ENCODE assay signal across 18 cellular contexts in the genomic region with DNA sequence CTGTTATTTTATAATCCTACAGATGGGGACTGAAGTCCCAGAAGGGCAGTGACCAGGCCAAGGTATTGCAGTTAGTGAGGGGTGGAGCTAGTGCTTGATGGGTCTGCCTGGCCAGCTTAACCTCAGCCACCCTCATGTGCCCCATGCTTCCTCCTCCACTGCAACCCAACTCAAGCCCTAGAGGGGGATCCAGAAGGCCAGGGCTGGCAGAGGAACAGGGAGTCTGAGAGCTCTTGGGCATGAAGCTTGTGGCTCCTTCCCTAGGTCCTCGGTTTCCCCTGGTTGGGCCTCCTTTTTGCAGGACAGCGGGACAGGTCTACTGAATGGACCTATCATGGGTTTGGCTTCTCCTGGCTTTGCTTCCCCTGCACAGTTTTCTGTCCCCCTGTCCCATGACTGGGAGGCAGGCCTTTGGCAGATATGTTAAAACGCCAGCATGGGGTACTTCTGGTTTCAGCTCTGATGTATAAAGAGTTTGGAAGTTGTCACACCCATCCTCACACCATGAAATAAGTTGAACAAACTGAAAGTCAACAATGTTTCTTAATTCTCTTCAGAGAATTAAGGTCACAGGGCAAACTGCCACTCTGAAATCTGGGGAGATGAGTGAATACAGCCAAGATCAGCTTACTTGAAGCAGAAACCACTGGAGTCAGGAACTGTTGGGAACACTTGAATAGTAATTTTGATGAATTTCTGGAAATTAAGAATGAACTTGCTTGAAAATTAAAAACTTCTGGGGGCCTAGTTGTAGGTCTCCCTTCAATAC.
A peak's percentile ranks its signal among the peaks of the same experiment; 100 is the strongest.
DNase-seq lines count a peak whose midpoint lies in the region; ATAC-seq, FAIRE-seq and TF ChIP-seq lines count a peak whose summit lies in the region.
"Had no signal": no experiment of that assay in that cellular context is flagged by ENCODE, and none has a peak within 500 bp of the region (broad histone marks: within the 10 kb centered on the region; RNA-seq: fewer than 3 reads in every experiment).

No MANE protein-coding gene starts in this region.

- no peak overlapping the region for H3K9ac ChIP-seq in H1 (replicated peaks in 1 of 4; ENCODE audit: extremely low read depth in 1 of 4, low read depth in 3 of 4, low read length in 3 of 4)
- peak overlapping the region; percentile 6 for H3K9ac ChIP-seq in rectal smooth muscle tissue (ENCODE audit: low read length)

- no peak overlapping the region for H4K91ac ChIP-seq in H1 (replicated peaks; ENCODE audit: insufficient read length, low read length)

- CTCF ChIA-PET in H1 (lab: Charles Lee; ENCODE audit: partially characterized antibody): interaction anchor here (0.8 to 2.8 kb wide), 6 partner anchors 9 to 205 kb away, joined by 3 to 11 read pairs (median 4); no protein-coding TSS in a partner anchor
- CTCF ChIA-PET in CD8-positive, alpha-beta memory T cell (lab: Charles Lee): no interaction called here

- no peaks in the 10 kb centered on the region for H4K20me1 ChIP-seq in H1 (replicated peaks in 1 of 2; ENCODE audit: control insufficient read depth in 1 of 2, insufficient read depth in 2 of 2, low read length in 2 of 2)

- H3K4me1 Mint-ChIP-seq in CD8-positive, alpha-beta memory T cell: no peaks in the 10 kb centered on the region

- H3K4me3 Mint-ChIP-seq in CD8-positive, alpha-beta memory T cell: no peak overlapping the region

- no peak overlapping the region for H2BK12ac ChIP-seq in H1 (ENCODE audit: low read depth, low read length)

- no peak overlapping the region for H2AFZ ChIP-seq in ACC112 (ENCODE audit: low read length, unreplicated experiment)
- no peak overlapping the region for H2AFZ ChIP-seq in H1 (ENCODE audit: low read length)

- H3K23me2 ChIP-seq in H1 (ENCODE audit: low read depth, low read length): no peaks in the 10 kb centered on the region

- H3K27ac Mint-ChIP-seq in CD8-positive, alpha-beta memory T cell: no peak overlapping the region

- no peak overlapping the region for H2BK120ac ChIP-seq in H1 (replicated peaks; ENCODE audit: low read depth, low read length)

- 0 out of 2 replicates have a peak overlapping the region, but pooled peaks have one; percentile 29 for H2AK5ac ChIP-seq in H1 (ENCODE audit: low read depth, low read length)

- 0 out of 2 replicates have a peak overlapping the region, but pooled peaks have one; percentile 13 for H2BK15ac ChIP-seq in H1 (ENCODE audit: low read length)

- FAIRE-seq in H1 (lab: Jason Lieb, UNC): no peak
- FAIRE-seq: HepG2 had no signal

- peak overlapping the region; percentile 21; the same call in 1 of the 2 replicates for H3K27ac ChIP-seq in ACC112 (ENCODE audit: low read depth, low read length)
- no peak overlapping the region for H3K27ac ChIP-seq in H1 (ENCODE audit: low read depth, low read length)
- H3K27ac ChIP-seq in rectal smooth muscle tissue (ENCODE audit: low read depth, low read length): no peak overlapping the region
- H3K27ac ChIP-seq in CD8-positive, alpha-beta memory T cell (ENCODE audit: low read depth, low read length): no peak overlapping the region
- H3K27ac ChIP-seq: C4-2B had no signal

- no peaks in the 10 kb centered on the region for H3K79me1 ChIP-seq in H1 (ENCODE audit: low read depth, low read length)

- ATAC-seq in HG02623 (IDR thresholded peaks at IDR 0.05; ENCODE audit: unreplicated experiment): no peak
- ATAC-seq: HepG2 had no signal

- H3K18ac ChIP-seq in H1 (ENCODE audit: extremely low read depth, low read length): no peak overlapping the region

- H3K14ac ChIP-seq in H1 (ENCODE audit: insufficient read length): no peak overlapping the region

- TF ChIP-seq POLR2A in H1 (IDR thresholded peaks at IDR 0.05; ENCODE audit: control extremely low read depth in 1 of 2, low read depth in 2 of 2, low read length in 2 of 2): no peak

- H3K27me3 ChIP-seq in ACC112 (ENCODE audit: insufficient read depth, low read length): no peaks in the 10 kb centered on the region
- peaks cover 0 to 2% (median 0%) of the 10 kb centered on the region in 4 experiments; a peak in 1 of 7 replicates for H3K27me3 ChIP-seq in H1 (replicated peaks in 1 of 4; ENCODE audit: control insufficient read depth in 3 of 4, extremely low read depth in 1 of 4, insufficient read depth in 3 of 4, low read length in 3 of 4)
- no peaks in the 10 kb centered on the region for H3K27me3 ChIP-seq in rectal smooth muscle tissue (ENCODE audit: control insufficient read depth, insufficient read depth, low read length)
- H3K27me3 ChIP-seq in CD8-positive, alpha-beta memory T cell (ENCODE audit: insufficient read depth, low read length, poor library complexity, severe bottlenecking): no peaks in the 10 kb centered on the region

- H3K4me1 ChIP-seq in ACC112 (ENCODE audit: control insufficient read depth, insufficient read depth, low read length, unreplicated experiment) (peaks cover 44% of the 10 kb centered on the region), H1 (replicated peaks in 1 of 4; ENCODE audit: control insufficient read depth in 3 of 4, insufficient read depth in 4 of 4, low read length in 3 of 4) (peaks cover 0 to 9% (median 7%) of the 10 kb centered on the region in 4 experiments; a peak in 5 of 7 replicates), rectal smooth muscle tissue (ENCODE audit: control insufficient read depth, insufficient read depth, low read length) (peaks cover 19% of the 10 kb centered on the region)
- H3K4me1 ChIP-seq in CD8-positive, alpha-beta memory T cell (ENCODE audit: insufficient read depth, low read length): no peaks in the 10 kb centered on the region

- H3K23ac ChIP-seq in H1 (ENCODE audit: insufficient read length): no peak overlapping the region

- H3K4ac ChIP-seq in H1 (replicated peaks; ENCODE audit: insufficient read length, low read depth, low read length): no peak overlapping the region

- TF ChIP-seq RAD21 in H1 (IDR thresholded peaks at IDR 0.05 in 1 of 2, conservative IDR thresholded peaks at IDR 0.05 in 1 of 2; ENCODE audit: low read depth in 2 of 2, low read length in 2 of 2): no peak

- H4K8ac ChIP-seq in H1 (ENCODE audit: extremely low read depth, insufficient read depth, low read length): no peak overlapping the region

- DNase-seq in H1 (ENCODE audit: low read depth in 1 of 2, low spot score in 2 of 2): no peak
- DNase-seq in mesenteric fat pad (ENCODE audit: low spot score): peak; percentile 43
- no peak for DNase-seq in stimulated activated CD4-positive, alpha-beta T cell treated with anti-CD3 and anti-CD28 coated beads, Interleukin-4, amount 100 ng/mL, for 4 hours
- DNase-seq in CD8-positive, alpha-beta memory T cell: no peak
- DNase-seq in NCI-H2029 (lab: John Stamatoyannopoulos, UW): no peak
- DNase-seq: 8988T, COR-L47, DMS53, Kasumi-1, NCI-H1105 treated with DMSO at 0.1 percent for 48 hours, NCI-H1930, NCI-H510A treated with DMSO at 0.1 percent for 48 hours had no signal

- no peak for TF ChIP-seq CTCF in H1 (IDR thresholded peaks at IDR 0.05; ENCODE audit: control extremely low read depth in 1 of 3, insufficient read depth in 1 of 3, low read depth in 1 of 3, low read length in 3 of 3)

- 0 out of 2 replicates have a peak, but pooled peaks cover 4% of the 10 kb centered on the region for H3K36me3 ChIP-seq in ACC112 (ENCODE audit: insufficient read depth, low read length)
- H3K36me3 ChIP-seq in H1 (ENCODE audit: control insufficient read depth in 2 of 4, insufficient read depth in 4 of 4, low read length in 3 of 4): no peaks in the 10 kb centered on the region
- no peaks in the 10 kb centered on the region for H3K36me3 ChIP-seq in rectal smooth muscle tissue (ENCODE audit: control insufficient read depth, insufficient read depth, low read length)
- no peaks in the 10 kb centered on the region for H3K36me3 ChIP-seq in CD8-positive, alpha-beta memory T cell (ENCODE audit: insufficient read depth, low read length)
- H3K36me3 ChIP-seq: HAP-1 had no signal

- H3K4me3 ChIP-seq in ACC112 (ENCODE audit: low read depth, low read length): no peak overlapping the region
- H3K4me3 ChIP-seq in H1 (ENCODE audit: extremely low read depth in 1 of 4, insufficient read depth in 2 of 4, low read depth in 3 of 4, low read length in 4 of 4): no peak overlapping the region
- H3K4me3 ChIP-seq in rectal smooth muscle tissue (ENCODE audit: low read length): no peak overlapping the region
- H3K4me3 ChIP-seq in CD8-positive, alpha-beta memory T cell (ENCODE audit: low read length): no peak overlapping the region
- H3K4me3 ChIP-seq: HAP-1 had no signal

- H3K36me3 Mint-ChIP-seq in CD8-positive, alpha-beta memory T cell: no peaks in the 10 kb centered on the region

- no peak overlapping the region for H3K4me2 ChIP-seq in H1 (ENCODE audit: insufficient read depth in 1 of 2, low read depth in 2 of 2, low read length in 2 of 2)

- no peak overlapping the region for H2BK20ac ChIP-seq in H1 (ENCODE audit: low read length)

- no peak overlapping the region for H4K5ac ChIP-seq in H1 (ENCODE audit: insufficient read length, low read depth, low read length)

- no peak overlapping the region for H2BK5ac ChIP-seq in H1 (ENCODE audit: low read depth, low read length)

- H3K56ac ChIP-seq in H1 (replicated peaks; ENCODE audit: insufficient read length, low read depth, low read length): no peak overlapping the region

- TF ChIP-seq EP300 in H1 (IDR thresholded peaks at IDR 0.05; ENCODE audit: borderline replicate concordance in 1 of 2, low read depth in 2 of 2, low read length in 2 of 2): no peak

- 88% methylated on average over 3 of the region's 3 CpGs; no CpG with 5 or more reads in 1 of the 2 experiments for WGBS in H1 (ENCODE audit: extremely low coverage in 1 of 2, insufficient coverage in 1 of 2, insufficient read length in 1 of 2, insufficient replicate concordance in 2 of 2, low coverage in 1 of 2, low lambda C conversion rate in 2 of 2, missing lambda C conversion rate in 1 of 2), 2 experiments

- H3K9me3 Mint-ChIP-seq in CD8-positive, alpha-beta memory T cell: no peaks in the 10 kb centered on the region

- H3K79me2 ChIP-seq in ACC112 (ENCODE audit: control insufficient read depth, insufficient read depth, low read length, unreplicated experiment): no peaks in the 10 kb centered on the region
- H3K79me2 ChIP-seq in H1 (ENCODE audit: control insufficient read depth in 1 of 2, insufficient read depth in 2 of 2, low read length in 2 of 2): no peaks in the 10 kb centered on the region

- H3K9me3 ChIP-seq in H1 (ENCODE audit: insufficient read depth in 2 of 2, low read depth in 1 of 2, low read length in 1 of 2): no peaks in the 10 kb centered on the region; a peak in 1 of 4 replicates
- H3K9me3 ChIP-seq in CD8-positive, alpha-beta memory T cell (ENCODE audit: low read length): no peaks in the 10 kb centered on the region
- H3K9me3 ChIP-seq: HAP-1 had no signal

- H3K27me3 Mint-ChIP-seq in CD8-positive, alpha-beta memory T cell: peaks cover 10% of the 10 kb centered on the region in 2 donors

- POLR2A ChIA-PET in H1 (lab: Charles Lee; ENCODE audit: partially characterized antibody): interaction anchor here (1.0 to 1.4 kb wide), 2 partner anchors 12 to 94 kb away, joined by 3 to 6 read pairs; no protein-coding TSS in a partner anchor
- POLR2A ChIA-PET in CD8-positive, alpha-beta memory T cell (lab: Charles Lee): no interaction called here

TF ChIP-seq in H1, 55 proteins besides CTCF, POLR2A, EP300 and RAD21 (continues in another document):
- TF ChIP-seq RBBP5 (IDR thresholded peaks at IDR 0.05; ENCODE audit: borderline replicate concordance, low read depth, low read length) (no peak), TAF7 (optimal IDR thresholded peaks at IDR 0.05; ENCODE audit: borderline replicate concordance, low read depth, low read length) (no peak), TCF12 (IDR thresholded peaks at IDR 0.05; ENCODE audit: low read depth, low read length) (no peak)
